22 cellular contexts compared by ENCODE assay signal in the genomic region with DNA sequence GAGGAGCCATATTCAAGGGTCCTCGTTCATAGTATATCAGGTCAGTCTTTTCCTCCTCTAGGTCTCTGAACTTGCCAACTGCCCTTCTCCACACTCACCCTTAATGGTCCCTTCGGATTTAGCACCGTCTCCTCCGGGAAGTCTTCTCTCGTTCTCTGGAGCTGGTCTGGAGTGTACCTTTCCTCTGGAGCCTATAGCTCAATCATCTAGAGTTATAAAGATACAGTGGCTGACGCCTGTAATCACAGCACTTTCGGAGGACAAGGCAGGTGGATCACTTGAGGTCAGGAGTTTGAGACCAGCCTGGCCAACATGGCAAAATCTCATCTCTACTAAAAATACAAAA. TPM values are rescaled to one million over a fixed set of nuclear protein-coding genes. Genes with fewer than 3 reads are reported as not detected.
A peak's percentile ranks its signal among the peaks of the same experiment; 100 is the strongest.
DNase-seq lines count a peak whose midpoint lies in the region; ATAC-seq, FAIRE-seq and TF ChIP-seq lines count a peak whose summit lies in the region.
"Had no signal": no experiment of that assay in that cellular context is flagged by ENCODE, and none has a peak within 500 bp of the region (broad histone marks: within the 10 kb centered on the region; RNA-seq: fewer than 3 reads in every experiment).

No MANE protein-coding gene starts in this region.

- POLR2A ChIA-PET in A549 (lab: Yijun Ruan, JAX) (interaction anchor here (0.6 to 3.4 kb wide), 2 partner anchors 31 to 38 kb away, joined by 3 to 17 read pairs; no protein-coding TSS in a partner anchor), K562 (lab: Yijun Ruan, JAX) (interaction anchor here (0.7 to 1.0 kb wide), 2 partner anchors 12 to 31 kb away, joined by 3 to 4 read pairs; no protein-coding TSS in a partner anchor)

- peaks cover 3% of the 10 kb centered on the region; the same call in 1 of the 2 replicates for H3K36me3 ChIP-seq in KOPT-K1 (ENCODE audit: insufficient read depth, low read length)
- H3K36me3 ChIP-seq in K562 (ENCODE audit: control insufficient read depth, insufficient read depth, low read length): peaks cover under 1% of the 10 kb centered on the region; the same call in 1 of the 3 replicates
- no peaks in the 10 kb centered on the region for H3K36me3 ChIP-seq in neural progenitor cell
- no peaks in the 10 kb centered on the region for H3K36me3 ChIP-seq in upper lobe of right lung
- H3K36me3 ChIP-seq: cardiac muscle cell, esophagus squamous epithelium, lower lobe of right lung had no signal

- CTCF ChIA-PET in A549 (lab: Yijun Ruan, JAX) (interaction anchor here (0.6 to 28.5 kb wide), 31 partner anchors 8 to 182 kb away, joined by 3 to 534 read pairs (median 4); a partner anchor contains a TSS), K562 (lab: Yijun Ruan, JAX; ENCODE audit: low intra/inter-chr PET ratio) (interaction anchor here (2.2 kb wide), 1 partner anchor 90 kb away, joined by 44 read pairs; no protein-coding TSS in a partner anchor)

- H3K4me2 ChIP-seq in A549 (0 out of 3 replicates have a peak overlapping the region, but pooled peaks have one; percentile 10), K562 (ENCODE audit: insufficient read depth, low read length) (peak overlapping the region; percentile 24; the same call in 1 of the 2 replicates), neural progenitor cell (no peak overlapping the region)

- no TSS peak for BruUV-seq in K562 (replicated peaks; lab: Mats Ljungman, UMichigan)

- in situ Hi-C loops in K562 (cut with MboI): loop anchor here (5.0 to 25.0 kb wide), 3 partner anchors 90 to 545 kb away; no protein-coding TSS in a partner anchor

- no peak for TF ChIP-seq POLR2A in A549 (IDR thresholded peaks at IDR 0.05; ENCODE audit: low read length)
- no peak for TF ChIP-seq POLR2A in K562 (conservative IDR thresholded peaks at IDR 0.05)

- peak overlapping the region; percentile 96 for H2AFZ ChIP-seq in K562 (ENCODE audit: low read depth, low read length)
- peak overlapping the region; percentile 77 for H2AFZ ChIP-seq in neural progenitor cell (replicated peaks)

- 71% methylated on average over 7 of the region's 7 CpGs for WGBS in A549 (ENCODE audit: missing lambda C conversion rate)
- WGBS in K562 (ENCODE audit: insufficient coverage, low coverage, missing lambda C conversion rate): 36% methylated on average over 5 of the region's 7 CpGs

- H3K27me3 ChIP-seq in K562 (ENCODE audit: control insufficient read depth in 2 of 2, insufficient read depth in 2 of 2, low read length in 2 of 2) (no peaks in the 10 kb centered on the region), neural progenitor cell (no peaks in the 10 kb centered on the region), upper lobe of right lung (no peaks in the 10 kb centered on the region)
- H3K27me3 ChIP-seq: cardiac muscle cell had no signal

- H3K9me3 Mint-ChIP-seq in neural progenitor cell: no peaks in the 10 kb centered on the region
- no peaks in the 10 kb centered on the region for H3K9me3 Mint-ChIP-seq in activated naive CD4-positive, alpha-beta T cell treated with anti-CD3 and anti-CD28 coated beads, Interleukin-2, amount 50 U/mL, for 72 hours
- H3K9me3 Mint-ChIP-seq: activated T-helper 1 cell treated with anti-CD3 and anti-CD28 coated beads, Interleukin-12 subunit alpha, Interleukin-12 subunit beta, Interleukin-2, Interleukin-4 antibody, amounts not matched to agents 30 ng/mL and 10 ng/mL and 1 ng/mL, durations not matched to agents 14 hours and 24 hours and 36 hours; CD8-positive, alpha-beta memory T cell; WTC11 had no signal

- H3K9me1 ChIP-seq in K562 (ENCODE audit: control insufficient read depth, insufficient read depth, low read length): no peaks in the 10 kb centered on the region

- peaks cover 24% of the 10 kb centered on the region for H3K79me2 ChIP-seq in K562 (ENCODE audit: control insufficient read depth, insufficient read depth, low read length)
- H3K79me2 ChIP-seq in neural progenitor cell (ENCODE audit: low read depth): peaks cover 27% of the 10 kb centered on the region

- no peak overlapping the region for H3K4me3 Mint-ChIP-seq in neural progenitor cell
- H3K4me3 Mint-ChIP-seq: activated T-helper 1 cell treated with anti-CD3 and anti-CD28 coated beads, Interleukin-12 subunit alpha, Interleukin-12 subunit beta, Interleukin-2, Interleukin-4 antibody, amounts not matched to agents 30 ng/mL and 10 ng/mL and 1 ng/mL, durations not matched to agents 14 hours and 24 hours and 36 hours; T-helper 17 cell; WTC11 had no signal

- TF ChIP-seq CTCF in A549 (IDR thresholded peaks at IDR 0.05): no peak
- TF ChIP-seq CTCF in K562 (IDR thresholded peaks at IDR 0.05 in 2 of 3, conservative IDR thresholded peaks at IDR 0.05 in 1 of 3; ENCODE audit: insufficient read depth in 2 of 3, low read depth in 1 of 3, low read length in 3 of 3): no peak
- no peak for TF ChIP-seq CTCF in neural progenitor cell (IDR thresholded peaks at IDR 0.05)
- TF ChIP-seq CTCF in upper lobe of right lung (IDR thresholded peaks at IDR 0.05): no peak

- intact Hi-C loops in K562 (cut with micrococcal nuclease) (loop anchor here (1.0 to 10.0 kb wide), 3 partner anchors 91 to 532 kb away; no protein-coding TSS in a partner anchor), upper lobe of right lung (cut with DNase I) (loop anchor here (5.0 kb wide), 1 partner anchor 90 kb away; no protein-coding TSS in a partner anchor)

- peaks cover 18% of the 10 kb centered on the region for H3K27me3 Mint-ChIP-seq in neural progenitor cell (ENCODE audit: insufficient read depth, low read depth)

- H3K4me1 Mint-ChIP-seq in neural progenitor cell: peaks cover 63% of the 10 kb centered on the region

- FAIRE-seq in A549 (lab: Jason Lieb, UNC): no peak
- FAIRE-seq in K562 (lab: Jason Lieb, UNC): no peak

- no peak overlapping the region for H3K9ac ChIP-seq in K562 (ENCODE audit: insufficient read depth in 1 of 2, low read depth in 2 of 2, low read length in 2 of 2)
- no peak overlapping the region for H3K9ac ChIP-seq in neural progenitor cell

- no peaks in the 10 kb centered on the region for H3K9me3 ChIP-seq in A549
- no peaks in the 10 kb centered on the region for H3K9me3 ChIP-seq in KOPT-K1 (ENCODE audit: insufficient read depth, low read length, poor library complexity, severe bottlenecking)
- H3K9me3 ChIP-seq in K562 (replicated peaks; ENCODE audit: control insufficient read depth, insufficient read depth, low read depth, low read length): no peaks in the 10 kb centered on the region
- H3K9me3 ChIP-seq in neural progenitor cell (ENCODE audit: low read depth): no peaks in the 10 kb centered on the region
- H3K9me3 ChIP-seq in upper lobe of right lung: no peaks in the 10 kb centered on the region
- H3K9me3 ChIP-seq: esophagus squamous epithelium, lower lobe of right lung had no signal

- DNase-seq in A549 (ENCODE audit: low read depth in 1 of 2, low spot score in 1 of 2) (no peak), K562 (ENCODE audit: extremely low read depth in 1 of 4, low spot score in 3 of 4) (no peak), neural progenitor cell (ENCODE audit: low spot score) (no peak), upper lobe of right lung (no peak), GM03348 (ENCODE audit: low spot score) (no peak), OCI-M1 (lab: John Stamatoyannopoulos, UW) (no peak)
- no peak for DNase-seq in activated naive CD4-positive, alpha-beta T cell treated with anti-CD3 and anti-CD28 coated beads, Interleukin-2, amount 50 U/mL, for 72 hours (ENCODE audit: low spot score in 2 of 2)
- DNase-seq: DMS79; effector CD4-positive, alpha-beta T cell; esophagus squamous epithelium; lower lobe of right lung; NCI-H187 treated with DMSO at 0.1 percent for 48 hours; NK-92 treated with Interleukin-12 subunit alpha and Interleukin-12 subunit beta, amount 100 ng/mL, for 24 hours; T-helper 17 cell had no signal

- ATAC-seq in A549 (no peak), K562 (no peak), upper lobe of right lung (no peak)
- ATAC-seq in activated naive CD4-positive, alpha-beta T cell treated with anti-CD3 and anti-CD28 coated beads, Interleukin-2, amount 50 U/mL, for 72 hours: no peak

- TF ChIP-seq EP300 in A549 (IDR thresholded peaks at IDR 0.05) (no peak), K562 (IDR thresholded peaks at IDR 0.05; ENCODE audit: low read length) (no peak)

- peak overlapping the region; percentile 88 for H3K27ac Mint-ChIP-seq in neural progenitor cell
- H3K27ac Mint-ChIP-seq in activated naive CD4-positive, alpha-beta T cell treated with anti-CD3 and anti-CD28 coated beads, Interleukin-2, amount 50 U/mL, for 72 hours: no peak overlapping the region
- H3K27ac Mint-ChIP-seq: activated T-helper 1 cell treated with anti-CD3 and anti-CD28 coated beads, Interleukin-12 subunit alpha, Interleukin-12 subunit beta, Interleukin-2, Interleukin-4 antibody, amounts not matched to agents 30 ng/mL and 10 ng/mL and 1 ng/mL, durations not matched to agents 14 hours and 24 hours and 36 hours; T-helper 17 cell had no signal

- H3K36me3 Mint-ChIP-seq in neural progenitor cell: peaks cover 1% of the 10 kb centered on the region
- H3K36me3 Mint-ChIP-seq in activated naive CD4-positive, alpha-beta T cell treated with anti-CD3 and anti-CD28 coated beads, Interleukin-2, amount 50 U/mL, for 72 hours: peaks cover 2 to 13% of the 10 kb centered on the region in 2 donors
- H3K36me3 Mint-ChIP-seq: CD8-positive, alpha-beta memory T cell had no signal

- 0 out of 5 replicates have a peak, but pooled peaks of 1 of the 2 experiments have one; percentile 19 for TF ChIP-seq RAD21 in A549 (conservative IDR thresholded peaks at IDR 0.05 in 1 of 2, IDR thresholded peaks at IDR 0.05 in 1 of 2)
- no peak; a peak in 1 of 4 replicates for TF ChIP-seq RAD21 in K562 (CRISPR knock-in tag; conservative IDR thresholded peaks at IDR 0.05 in 1 of 2, IDR thresholded peaks at IDR 0.05 in 1 of 2)

- peaks cover 44% of the 10 kb centered on the region for H3K4me1 ChIP-seq in A549
- peaks cover 10 to 20% of the 10 kb centered on the region in 2 experiments; a peak in 4 of 5 replicates for H3K4me1 ChIP-seq in K562 (replicated peaks in 1 of 2; ENCODE audit: control insufficient read depth in 2 of 2, insufficient read depth in 2 of 2, low read length in 2 of 2)
- peaks cover 20% of the 10 kb centered on the region for H3K4me1 ChIP-seq in neural progenitor cell
- H3K4me1 ChIP-seq in upper lobe of right lung: peaks cover 8% of the 10 kb centered on the region

- H3F3A ChIP-seq in neural progenitor cell (ENCODE audit: low read depth): peaks cover 33% of the 10 kb centered on the region

- H3K27ac ChIP-seq in A549 (peak overlapping the region; percentile 32 to 82; a peak in 5 of 6 replicates), KOPT-K1 (ENCODE audit: low read depth, low read length, poor library complexity, severe bottlenecking) (peak overlapping the region; percentile 12), K562 (ENCODE audit: extremely low read depth, low read depth, low read length) (no peak overlapping the region), neural progenitor cell (no peak overlapping the region), upper lobe of right lung (no peak overlapping the region)
- H3K27ac ChIP-seq: cardiac muscle cell, esophagus squamous epithelium, lower lobe of right lung, skin epidermis had no signal

- H4K20me1 ChIP-seq in K562 (replicated peaks; ENCODE audit: control insufficient read depth, insufficient read depth, low read length) (no peaks in the 10 kb centered on the region), neural progenitor cell (ENCODE audit: low read depth) (peaks cover 3% of the 10 kb centered on the region)

- H3K4me3 ChIP-seq in A549 (no peak overlapping the region), K562 (no peak overlapping the region), neural progenitor cell (no peak overlapping the region), upper lobe of right lung (no peak overlapping the region)
- H3K4me3 ChIP-seq: cardiac muscle cell, esophagus squamous epithelium, lower lobe of right lung, skin epidermis had no signal

RNA-seq across cellular contexts. Expression of a gene that starts 4.4 kb away (rescaled TPM):
- polyA plus RNA-seq in A549 (2011; rRNA removed) (329 and 348 TPM in 2 replicates), A549 (2017; fragmentation: RNase III; extraction: RNeasy Plus Mini Kit Qiagen cat#74134 plus additional on column Dnase treatment) (157 to 496 TPM (median 416 TPM) in 3 replicates), K562 (2011; rRNA removed) (486 and 648 TPM in 2 replicates), K562 (2014; fragmentation: Illumina TruSeq; extraction: Trizol) (279 and 309 TPM in 2 replicates), K562 (2014; fragmentation: Nextera tagmentation; extraction: Ambion mirVana) (100 to 1,000 TPM; 188 to 258 TPM), K562 (2014; rRNA removed) (166 and 184 TPM in 2 replicates)
- polyA plus RNA-seq in A549 (2012; cell fraction: cytosol; rRNA removed): 66.6 and 81.4 TPM in 2 replicates
- 73.4 and 80.0 TPM in 2 replicates for polyA plus RNA-seq in A549 (2012; cell fraction: nucleus; rRNA removed)
- 331 and 353 TPM in 2 replicates for polyA minus RNA-seq in A549 (2011; rRNA and poly(A)+ RNA removed)
- 359 and 388 TPM in 2 replicates for total RNA-seq in K562 (2011; cell fraction: chromatin; rRNA removed; ENCODE audit: low replicate concordance)
- 494 and 521 TPM in 2 replicates for total RNA-seq in K562 (2011; cell fraction: nucleolus; rRNA removed)
- total RNA-seq in K562 (2011; cell fraction: nucleoplasm; rRNA removed): 684 and 892 TPM in 2 replicates
- total RNA-seq in K562 (2014; rRNA removed) (114 and 153 TPM in 2 replicates), K562 (2014; rRNA removed; fragmentation: Illumina TruSeq; extraction: Trizol) (156 and 167 TPM in 2 replicates), K562 (2015; rRNA removed; fragmentation: Illumina TruSeq; extraction: Trizol) (159 and 165 TPM in 2 replicates), K562 (2021) (278 and 287 TPM in 2 replicates), neural progenitor cell (ENCODE audit: low replicate concordance) (448 and 468 TPM in 2 replicates), upper lobe of right lung (276 TPM)
- polyA plus RNA-seq in K562 (2011; cell fraction: cytosol; rRNA removed): 380 and 627 TPM in 2 replicates
- 141 and 221 TPM in 2 replicates for polyA plus RNA-seq in K562 (2011; cell fraction: nucleus; rRNA removed)
- 255 and 256 TPM in 2 replicates for polyA plus RNA-seq in K562 (2012)
- 582 and 700 TPM in 2 replicates for polyA minus RNA-seq in K562 (2011; rRNA and poly(A)+ RNA removed)
- 320 and 376 TPM in 2 replicates for polyA minus RNA-seq in K562 (2011; cell fraction: cytosol; rRNA and poly(A)+ RNA removed)
- polyA minus RNA-seq in K562 (2011; cell fraction: nucleus; rRNA and poly(A)+ RNA removed): 39.0 and 97.6 TPM in 2 replicates
- total RNA-seq in activated naive CD4-positive, alpha-beta T cell treated with anti-CD3 and anti-CD28 coated beads, Interleukin-2, amount 50 U/mL, for 72 hours: 100 to 1,000 TPM in 1 of 2 donors, 10 to 100 TPM in 1; 67.5 to 185 TPM

RNA-seq across cellular contexts. Expression of a gene that starts 12.6 kb away (rescaled TPM):
- polyA plus RNA-seq in A549 (2011; rRNA removed): 0.06 and 0.26 TPM in 2 replicates
- 0.01 TPM in 1 of 2 replicates, not detected in the other for polyA plus RNA-seq in A549 (2012; cell fraction: cytosol; rRNA removed)
- 0.04 TPM in 1 of 2 replicates, not detected in the other for polyA plus RNA-seq in A549 (2012; cell fraction: nucleus; rRNA removed)
- polyA plus RNA-seq in A549 (2017; fragmentation: RNase III; extraction: RNeasy Plus Mini Kit Qiagen cat#74134 plus additional on column Dnase treatment): 0.08 to 0.11 TPM (median 0.10 TPM) in 3 replicates
- 0.24 TPM in 1 of 2 replicates, not detected in the other for polyA minus RNA-seq in A549 (2011; rRNA and poly(A)+ RNA removed)
- total RNA-seq in K562 (2011; cell fraction: chromatin; rRNA removed; ENCODE audit: low replicate concordance): not detected in 2 replicates
- not detected in 2 replicates for total RNA-seq in K562 (2011; cell fraction: nucleolus; rRNA removed)
- total RNA-seq in K562 (2011; cell fraction: nucleoplasm; rRNA removed): not detected in 2 replicates
- total RNA-seq in K562 (2014; rRNA removed): not detected in 2 replicates
- not detected in 2 replicates for total RNA-seq in K562 (2014; rRNA removed; fragmentation: Illumina TruSeq; extraction: Trizol)
- not detected in 2 replicates for total RNA-seq in K562 (2015; rRNA removed; fragmentation: Illumina TruSeq; extraction: Trizol)
- total RNA-seq in K562 (2021): not detected in 2 replicates
- not detected in 2 replicates for polyA plus RNA-seq in K562 (2011; rRNA removed)
- polyA plus RNA-seq in K562 (2011; cell fraction: cytosol; rRNA removed): not detected in 2 replicates
- polyA plus RNA-seq in K562 (2011; cell fraction: nucleus; rRNA removed): 0.04 TPM in 1 of 2 replicates, not detected in the other
- 0.30 TPM in 1 of 2 replicates, not detected in the other for polyA plus RNA-seq in K562 (2012)
- not detected in 2 replicates for polyA plus RNA-seq in K562 (2014; fragmentation: Illumina TruSeq; extraction: Trizol)
- polyA plus RNA-seq in K562 (2014; fragmentation: Nextera tagmentation; extraction: Ambion mirVana): not detected
- not detected in 2 replicates for polyA plus RNA-seq in K562 (2014; rRNA removed)
- not detected in 2 replicates for polyA minus RNA-seq in K562 (2011; rRNA and poly(A)+ RNA removed)
- not detected in 2 replicates for polyA minus RNA-seq in K562 (2011; cell fraction: cytosol; rRNA and poly(A)+ RNA removed)
- polyA minus RNA-seq in K562 (2011; cell fraction: nucleus; rRNA and poly(A)+ RNA removed): not detected in 2 replicates
- total RNA-seq in neural progenitor cell (ENCODE audit: low replicate concordance): not detected in 2 replicates
- under 1 TPM in 1 of 2 donors, not detected in 1; 0.10 TPM for total RNA-seq in activated naive CD4-positive, alpha-beta T cell treated with anti-CD3 and anti-CD28 coated beads, Interleukin-2, amount 50 U/mL, for 72 hours
- total RNA-seq in upper lobe of right lung: 2.1 TPM
- total RNA-seq: activated CD8-positive, alpha-beta memory T cell treated with anti-CD3 and anti-CD28 coated beads for 36 hours; activated T-helper 1 cell treated with anti-CD3 and anti-CD28 coated beads, Interleukin-12 subunit alpha, Interleukin-12 subunit beta, Interleukin-2, Interleukin-4 antibody, amounts not matched to agents 30 ng/mL and 10 ng/mL and 1 ng/mL, durations not matched to agents 14 hours and 24 hours and 36 hours; cardiac muscle cell; CD8-positive, alpha-beta memory T cell; esophagus squamous epithelium; WTC11 had no signal
- polyA plus RNA-seq: AG04450; cardiac muscle cell; CD8-positive, alpha-beta memory T cell had no signal

RNA-seq across cellular contexts. Expression of a gene that starts 56.1 kb away (rescaled TPM):
- 56.9 and 91.0 TPM in 2 replicates for polyA plus RNA-seq in A549 (2011; rRNA removed)
- 24.2 and 26.6 TPM in 2 replicates for polyA plus RNA-seq in A549 (2012; cell fraction: cytosol; rRNA removed)
- 7.9 and 8.7 TPM in 2 replicates for polyA plus RNA-seq in A549 (2012; cell fraction: nucleus; rRNA removed)
- 87.6 to 90.9 TPM (median 88.5 TPM) in 3 replicates for polyA plus RNA-seq in A549 (2017; fragmentation: RNase III; extraction: RNeasy Plus Mini Kit Qiagen cat#74134 plus additional on column Dnase treatment)
- polyA minus RNA-seq in A549 (2011; rRNA and poly(A)+ RNA removed): 10.3 and 10.7 TPM in 2 replicates
- 7.4 and 21.4 TPM in 2 replicates for total RNA-seq in K562 (2011; cell fraction: chromatin; rRNA removed; ENCODE audit: low replicate concordance)
- 3.2 and 5.5 TPM in 2 replicates for total RNA-seq in K562 (2011; cell fraction: nucleolus; rRNA removed)
- total RNA-seq in K562 (2011; cell fraction: nucleoplasm; rRNA removed): 6.2 and 9.9 TPM in 2 replicates
- total RNA-seq in K562 (2014; rRNA removed): 34.7 and 40.1 TPM in 2 replicates
- 38.0 and 43.0 TPM in 2 replicates for total RNA-seq in K562 (2014; rRNA removed; fragmentation: Illumina TruSeq; extraction: Trizol)
- total RNA-seq in K562 (2015; rRNA removed; fragmentation: Illumina TruSeq; extraction: Trizol): 34.1 and 34.9 TPM in 2 replicates
- total RNA-seq in K562 (2021): 28.7 and 29.5 TPM in 2 replicates
- polyA plus RNA-seq in K562 (2011; rRNA removed): 21.8 and 34.8 TPM in 2 replicates
- polyA plus RNA-seq in K562 (2011; cell fraction: cytosol; rRNA removed): 6.8 and 9.0 TPM in 2 replicates
- polyA plus RNA-seq in K562 (2011; cell fraction: nucleus; rRNA removed): 7.8 and 8.8 TPM in 2 replicates
- 29.9 and 37.0 TPM in 2 replicates for polyA plus RNA-seq in K562 (2012)
- 30.2 and 31.6 TPM in 2 replicates for polyA plus RNA-seq in K562 (2014; fragmentation: Illumina TruSeq; extraction: Trizol)
- 10 to 100 TPM; 41.9 to 45.8 TPM for polyA plus RNA-seq in K562 (2014; fragmentation: Nextera tagmentation; extraction: Ambion mirVana)
- 40.0 and 41.7 TPM in 2 replicates for polyA plus RNA-seq in K562 (2014; rRNA removed)
- polyA minus RNA-seq in K562 (2011; rRNA and poly(A)+ RNA removed): 7.4 and 11.9 TPM in 2 replicates
- polyA minus RNA-seq in K562 (2011; cell fraction: cytosol; rRNA and poly(A)+ RNA removed): 4.4 and 7.7 TPM in 2 replicates
- polyA minus RNA-seq in K562 (2011; cell fraction: nucleus; rRNA and poly(A)+ RNA removed): 4.3 and 5.2 TPM in 2 replicates
- total RNA-seq in neural progenitor cell (ENCODE audit: low replicate concordance): 58.3 and 87.1 TPM in 2 replicates
- 100 to 1,000 TPM in 1 of 2 donors, 10 to 100 TPM in 1; 48.0 to 112 TPM for total RNA-seq in activated naive CD4-positive, alpha-beta T cell treated with anti-CD3 and anti-CD28 coated beads, Interleukin-2, amount 50 U/mL, for 72 hours
- total RNA-seq in upper lobe of right lung: 42.1 TPM

Comparison
In these comparisons a context has a peak if more than half of its experiments do, and no peak if none do; other contexts are left out.
1. H3K27ac ChIP-seq: peak in A549 (2 of 2) and KOPT-K1 (single experiment); none in K562 (single experiment), neural progenitor cell (single experiment) and upper lobe of right lung (single experiment).